8 cellular contexts compared by ENCODE assay signal in genomic region chr2:197705912-197706838, GRCh38. TPM values are rescaled to one million over a fixed set of nuclear protein-coding genes. Genes with fewer than 3 reads are reported as not detected.
DNase-seq lines count a peak whose midpoint lies in the region; ATAC-seq and TF ChIP-seq lines count a peak whose summit lies in the region.

No MANE protein-coding gene starts in this region.

- no peaks in the 10 kb centered on the region for H3K9me3 Mint-ChIP-seq in CD4-positive, CD25-positive, alpha-beta regulatory T cell
- peaks cover 3% of the 10 kb centered on the region; the same call in 1 of the 2 replicates for H3K9me3 Mint-ChIP-seq in WTC11

- peak overlapping the region; percentile 84 to 97 (median 90) for H3K4me3 Mint-ChIP-seq in CD4-positive, CD25-positive, alpha-beta regulatory T cell
- H3K4me3 Mint-ChIP-seq in WTC11, result peak overlapping the region; percentile 84

- no peak for ATAC-seq in CD4-positive, CD25-positive, alpha-beta regulatory T cell (ENCODE audit: low read depth in 2 of 2)
- ATAC-seq in HG03103 (IDR thresholded peaks at IDR 0.05; ENCODE audit: low read depth, unreplicated experiment) (peak; percentile 22), WTC11 (no peak; the same call in 1 of the 2 replicates), HG03196 (IDR thresholded peaks at IDR 0.05; ENCODE audit: unreplicated experiment) (no peak), GM21360 (IDR thresholded peaks at IDR 0.05; ENCODE audit: unreplicated experiment) (no peak), GM18867 (IDR thresholded peaks at IDR 0.05; ENCODE audit: unreplicated experiment) (no peak)

- DNase-seq in CD4-positive, CD25-positive, alpha-beta regulatory T cell, result peak in 1 of 3 donors; percentile 71
- DNase-seq in WTC11 (ENCODE audit: low spot score) (no peak), fibroblast of mammary gland (ENCODE audit: low read depth) (peak; percentile 29)

- no peak for TF ChIP-seq CTCF in WTC11 (IDR thresholded peaks at IDR 0.05)
- no peak for TF ChIP-seq CTCF in fibroblast of mammary gland (conservative IDR thresholded peaks at IDR 0.05; ENCODE audit: control insufficient read depth, insufficient read depth, low read depth, low read length)
- no peak for TF ChIP-seq CTCF in neutrophil (IDR thresholded peaks at IDR 0.05)

- peak overlapping the region; percentile 90 to 94 (median 93) for H3K27ac Mint-ChIP-seq in CD4-positive, CD25-positive, alpha-beta regulatory T cell
- H3K27ac Mint-ChIP-seq in WTC11, result peak overlapping the region; percentile 55

- peak overlapping the region; percentile 98 for H3K4me3 ChIP-seq in CD4-positive, CD25-positive, alpha-beta regulatory T cell (ENCODE audit: low read depth, low read length)
- H3K4me3 ChIP-seq in fibroblast of mammary gland (ENCODE audit: control insufficient read depth, low read depth, low read length) (peak overlapping the region; percentile 79), neutrophil (ENCODE audit: low read depth in 1 of 2, low read length in 1 of 2) (peak overlapping the region; percentile 81 to 82)

- no peaks in the 10 kb centered on the region for H3K9me3 ChIP-seq in CD4-positive, CD25-positive, alpha-beta regulatory T cell (ENCODE audit: control insufficient read depth in 2 of 2, low read length in 2 of 2)
- no peaks in the 10 kb centered on the region for H3K9me3 ChIP-seq in neutrophil

- peaks cover 21 to 66% (median 51%) of the 10 kb centered on the region in 4 donors for H3K4me1 Mint-ChIP-seq in CD4-positive, CD25-positive, alpha-beta regulatory T cell
- H3K4me1 Mint-ChIP-seq in WTC11, result peaks cover 39% of the 10 kb centered on the region

- peaks cover 56% of the 10 kb centered on the region for H3K4me1 ChIP-seq in CD4-positive, CD25-positive, alpha-beta regulatory T cell (ENCODE audit: control insufficient read depth, insufficient read depth, low read length, poor library complexity, severe bottlenecking)
- H3K4me1 ChIP-seq in neutrophil (ENCODE audit: control insufficient read depth in 1 of 2, insufficient read depth in 1 of 2, low read depth in 1 of 2, low read length in 1 of 2), result peaks cover 24 to 30% of the 10 kb centered on the region in 2 experiments

- CTCF ChIA-PET in WTC11 (lab: Charles Lee), result interaction anchor here (0.9 to 1.6 kb wide), 4 partner anchors 8 to 93 kb away, joined by 3 to 5 read pairs (median 4); no protein-coding TSS in a partner anchor

- H3K27me3 Mint-ChIP-seq in CD4-positive, CD25-positive, alpha-beta regulatory T cell, result no peaks in the 10 kb centered on the region
- no peaks in the 10 kb centered on the region; the same call in 1 of the 2 replicates for H3K27me3 Mint-ChIP-seq in WTC11 (ENCODE audit: low read depth)

- peak overlapping the region; percentile 70 for H3K27ac ChIP-seq in CD4-positive, CD25-positive, alpha-beta regulatory T cell (ENCODE audit: insufficient read depth, low read length, poor library complexity, severe bottlenecking)
- no peak overlapping the region for H3K27ac ChIP-seq in neutrophil

- H3K36me3 Mint-ChIP-seq in CD4-positive, CD25-positive, alpha-beta regulatory T cell, result peaks cover 17% of the 10 kb centered on the region
- peaks cover 18% of the 10 kb centered on the region for H3K36me3 Mint-ChIP-seq in WTC11

- H3K36me3 ChIP-seq in CD4-positive, CD25-positive, alpha-beta regulatory T cell (ENCODE audit: control insufficient read depth, insufficient read depth, low read length), result peaks cover 5% of the 10 kb centered on the region
- no peaks in the 10 kb centered on the region for H3K36me3 ChIP-seq in neutrophil

- POLR2A ChIA-PET in WTC11 (lab: Charles Lee), result interaction anchor here (0.9 kb wide), 1 partner anchor 296 kb away, joined by 7 read pairs; no protein-coding TSS in a partner anchor

- H3K27me3 ChIP-seq in CD4-positive, CD25-positive, alpha-beta regulatory T cell (ENCODE audit: control insufficient read depth, insufficient read depth, low read length), result no peaks in the 10 kb centered on the region
- H3K27me3 ChIP-seq in neutrophil, result no peaks in the 10 kb centered on the region

TF ChIP-seq in WTC11, 78 proteins besides CTCF, POLR2A, EP300 and RAD21:
- TF ChIP-seq HMGXB4 (CRISPR knock-in tag; IDR thresholded peaks at IDR 0.05), result 0 out of 2 replicates have a peak, but pooled peaks have one; percentile 15
- TF ChIP-seq, protein P1, sequence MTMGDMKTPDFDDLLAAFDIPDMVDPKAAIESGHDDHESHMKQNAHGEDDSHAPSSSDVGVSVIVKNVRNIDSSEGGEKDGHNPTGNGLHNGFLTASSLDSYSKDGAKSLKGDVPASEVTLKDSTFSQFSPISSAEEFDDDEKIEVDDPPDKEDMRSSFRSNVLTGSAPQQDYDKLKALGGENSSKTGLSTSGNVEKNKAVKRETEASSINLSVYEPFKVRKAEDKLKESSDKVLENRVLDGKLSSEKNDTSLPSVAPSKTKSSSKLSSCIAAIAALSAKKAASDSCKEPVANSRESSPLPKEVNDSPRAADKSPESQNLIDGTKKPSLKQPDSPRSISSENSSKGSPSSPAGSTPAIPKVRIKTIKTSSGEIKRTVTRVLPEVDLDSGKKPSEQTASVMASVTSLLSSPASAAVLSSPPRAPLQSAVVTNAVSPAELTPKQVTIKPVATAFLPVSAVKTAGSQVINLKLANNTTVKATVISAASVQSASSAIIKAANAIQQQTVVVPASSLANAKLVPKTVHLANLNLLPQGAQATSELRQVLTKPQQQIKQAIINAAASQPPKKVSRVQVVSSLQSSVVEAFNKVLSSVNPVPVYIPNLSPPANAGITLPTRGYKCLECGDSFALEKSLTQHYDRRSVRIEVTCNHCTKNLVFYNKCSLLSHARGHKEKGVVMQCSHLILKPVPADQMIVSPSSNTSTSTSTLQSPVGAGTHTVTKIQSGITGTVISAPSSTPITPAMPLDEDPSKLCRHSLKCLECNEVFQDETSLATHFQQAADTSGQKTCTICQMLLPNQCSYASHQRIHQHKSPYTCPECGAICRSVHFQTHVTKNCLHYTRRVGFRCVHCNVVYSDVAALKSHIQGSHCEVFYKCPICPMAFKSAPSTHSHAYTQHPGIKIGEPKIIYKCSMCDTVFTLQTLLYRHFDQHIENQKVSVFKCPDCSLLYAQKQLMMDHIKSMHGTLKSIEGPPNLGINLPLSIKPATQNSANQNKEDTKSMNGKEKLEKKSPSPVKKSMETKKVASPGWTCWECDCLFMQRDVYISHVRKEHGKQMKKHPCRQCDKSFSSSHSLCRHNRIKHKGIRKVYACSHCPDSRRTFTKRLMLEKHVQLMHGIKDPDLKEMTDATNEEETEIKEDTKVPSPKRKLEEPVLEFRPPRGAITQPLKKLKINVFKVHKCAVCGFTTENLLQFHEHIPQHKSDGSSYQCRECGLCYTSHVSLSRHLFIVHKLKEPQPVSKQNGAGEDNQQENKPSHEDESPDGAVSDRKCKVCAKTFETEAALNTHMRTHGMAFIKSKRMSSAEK (CRISPR knock-in tag; IDR thresholded peaks at IDR 0.05; ENCODE audit: borderline replicate concordance), result no peak

RNA-seq across cellular contexts. Expression of gene MARS2, which starts 1.0 kb away (rescaled TPM):
- total RNA-seq in CD4-positive, CD25-positive, alpha-beta regulatory T cell, result 13.6 TPM
- 10 to 100 TPM; 10.6 to 16.1 (median 12.4) TPM for polyA plus RNA-seq in CD4-positive, CD25-positive, alpha-beta regulatory T cell
- total RNA-seq in WTC11 (2021), result 24.8 to 32.2 TPM (median 25.6 TPM) in 3 replicates

RNA-seq across cellular contexts. Expression of gene RFTN2, which starts 30.8 kb away (rescaled TPM):
- total RNA-seq in CD4-positive, CD25-positive, alpha-beta regulatory T cell, result not detected
- under 1 TPM; 0.06 to 0.21 (median 0.14) TPM for polyA plus RNA-seq in CD4-positive, CD25-positive, alpha-beta regulatory T cell
- 1.1 to 1.9 TPM (median 1.5 TPM) in 3 replicates for total RNA-seq in WTC11 (2021)
